ENCODE assay signal across 25 cellular contexts in the genomic region with DNA sequence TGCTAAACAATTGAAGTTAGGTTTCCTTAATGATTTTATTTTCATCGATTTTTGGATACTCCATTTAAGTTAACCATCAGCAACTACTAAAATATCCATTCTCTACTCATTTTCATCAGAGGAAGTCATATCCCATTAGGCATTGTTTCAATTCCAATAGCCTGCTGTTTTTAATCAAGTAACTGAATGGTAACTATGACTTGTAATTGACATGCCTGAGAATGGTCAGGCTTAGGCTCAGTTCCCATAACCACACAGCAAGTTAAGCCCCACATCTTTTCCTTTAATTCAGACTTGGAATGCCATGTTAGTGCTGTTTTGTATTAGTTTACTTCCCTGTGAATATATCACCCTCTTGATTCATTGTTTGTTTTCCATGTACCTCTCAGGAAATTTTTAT.
"Had no signal": no experiment of that assay in that cellular context is flagged by ENCODE, and none has a peak within 500 bp of the region (broad histone marks: within the 10 kb centered on the region; RNA-seq: fewer than 3 reads in every experiment).

No MANE protein-coding gene starts in this region.

- DNase-seq: activated CD4-positive, alpha-beta memory T cell treated with anti-CD3 and anti-CD28 coated beads, Interleukin-2, amount 10 ng/mL, durations not matched to agents 7 days and 5 days; activated CD4-positive, alpha-beta T cell treated with anti-CD3 and anti-CD28 coated beads for 48 hours; activated CD4-positive, CD25-positive, alpha-beta regulatory T cell; activated naive CD4-positive, alpha-beta T cell treated with anti-CD3 and anti-CD28 coated beads, Interleukin-2, amount 10 ng/mL, durations not matched to agents 7 days and 5 days; activated naive CD8-positive, alpha-beta T cell treated with anti-CD3 and anti-CD28 coated beads, Interleukin-2, amount 50 U/mL, for 24 hours; activated T-cell treated with anti-CD3 and anti-CD28 coated beads, Interleukin-2, amount 50 U/mL, for 1 hour; aorta; dermis blood vessel endothelial cell; effector memory CD4-positive, alpha-beta T cell; esophagus squamous epithelium; head of caudate nucleus; kidney; mammary epithelial cell; nephron progenitor cell; right cardiac atrium; stimulated activated CD4-positive, alpha-beta T cell treated with anti-CD3 and anti-CD28 coated beads, Interleukin-15, amount 100 ng/mL, for 24 hours; stimulated activated CD4-positive, alpha-beta T cell treated with anti-CD3 and anti-CD28 coated beads, Interleukin-2, amount 100 ng/mL, for 48 hours; stimulated activated naive CD8-positive, alpha-beta T cell treated with anti-CD3 and anti-CD28 coated beads, Interleukin-15, amount 100 ng/mL, for 72 hours; trophoblast cell had no signal

- ATAC-seq: activated naive CD8-positive, alpha-beta T cell treated with anti-CD3 and anti-CD28 coated beads, Interleukin-2, amount 50 U/mL, for 24 hours; activated T-helper 17 cell treated with anti-CD3 and anti-CD28 coated beads, Interleukin-2, amount 50 U/mL, for 72 hours; left lobe of liver; right cardiac atrium; stimulated activated naive CD8-positive, alpha-beta T cell treated with anti-CD3 and anti-CD28 coated beads, Interleukin-15, amount 100 ng/mL, for 72 hours had no signal

- H3K4me3 ChIP-seq: cardiac muscle cell, esophagus squamous epithelium, prostate gland, skin epidermis, vagina had no signal
